ENCODE assay signal across 21 cellular contexts in genomic region chr7:131232768-131233167, GRCh38.
A peak's percentile ranks its signal among the peaks of the same experiment; 100 is the strongest.
DNase-seq lines count a peak whose midpoint lies in the region; ATAC-seq, FAIRE-seq and TF ChIP-seq lines count a peak whose summit lies in the region.
"Had no signal": no experiment of that assay in that cellular context is flagged by ENCODE, and none has a peak within 500 bp of the region (broad histone marks: within the 10 kb centered on the region; RNA-seq: fewer than 3 reads in every experiment).

No MANE protein-coding gene starts in this region.

- CTCF ChIA-PET in K562 (lab: Yijun Ruan, JAX; ENCODE audit: low intra/inter-chr PET ratio) = no interaction called here

- no peak for ATAC-seq in CD4-positive, CD25-positive, alpha-beta regulatory T cell (ENCODE audit: low read depth in 2 of 2)
- ATAC-seq in K562 (no peak), GM21367 (IDR thresholded peaks at IDR 0.05; ENCODE audit: unreplicated experiment) (no peak), HG02885 (IDR thresholded peaks at IDR 0.05; ENCODE audit: poor library complexity, unreplicated experiment) (no peak)
- ATAC-seq: GM23338 had no signal

- no peak for TF ChIP-seq RAD21 in K562 (CRISPR knock-in tag; conservative IDR thresholded peaks at IDR 0.05 in 1 of 2, IDR thresholded peaks at IDR 0.05 in 1 of 2)

- in situ Hi-C loops in K562 (cut with MboI) = no loop called here

- H3K4me1 Mint-ChIP-seq in CD4-positive, CD25-positive, alpha-beta regulatory T cell = peaks cover 17 to 35% (median 23%) of the 10 kb centered on the region in 4 donors

- DNase-seq in CD4-positive, CD25-positive, alpha-beta regulatory T cell = no peak
- DNase-seq in K562 (ENCODE audit: extremely low read depth in 1 of 4, low spot score in 3 of 4) (no peak), hepatic stellate cell (ENCODE audit: low spot score) (no peak)
- DNase-seq: activated B cell treated with CpG ODN at 0.5 μM for 24 hours; activated gamma-delta T cell; central memory CD4-positive, alpha-beta T cell; mammary epithelial cell; NCI-H1417 treated with DMSO at 0.1 percent for 48 hours; NCI-H510A treated with DMSO at 0.1 percent for 48 hours; NK-92 treated with Interleukin-12 subunit alpha and Interleukin-12 subunit beta, amount 100 ng/mL, for 24 hours; small intestine; stomach; T1000 had no signal

- H3K9me1 ChIP-seq in K562 (ENCODE audit: control insufficient read depth, insufficient read depth, low read length) = no peaks in the 10 kb centered on the region

- BruUV-seq in K562 (replicated peaks; lab: Mats Ljungman, UMichigan) = no TSS peak

- TF ChIP-seq POLR2A in K562 (conservative IDR thresholded peaks at IDR 0.05) = no peak

- POLR2A ChIA-PET in K562 (lab: Yijun Ruan, JAX) = interaction anchor here (1.0 kb wide), 1 partner anchor 9 kb away, joined by 6 read pairs; no protein-coding TSS in a partner anchor

- H4K20me1 ChIP-seq in BLaER1 (no peaks in the 10 kb centered on the region), SU-DHL-6 (ENCODE audit: low read depth, low read length) (no peaks in the 10 kb centered on the region), K562 (replicated peaks; ENCODE audit: control insufficient read depth, insufficient read depth, low read length) (no peaks in the 10 kb centered on the region)

- H3K4me3 Mint-ChIP-seq in CD4-positive, CD25-positive, alpha-beta regulatory T cell = no peak overlapping the region
- H3K4me3 Mint-ChIP-seq: GM23338 had no signal

- H3K9me2 ChIP-seq in SU-DHL-6 (replicated peaks; ENCODE audit: insufficient read depth, low read length) = no peaks in the 10 kb centered on the region

- peak overlapping the region in 1 of 3 donors; percentile 33 for H3K27ac Mint-ChIP-seq in CD4-positive, CD25-positive, alpha-beta regulatory T cell

- H3K4me3 ChIP-seq in BLaER1 (no peak overlapping the region), SU-DHL-6 (ENCODE audit: insufficient read depth, low read length, poor library complexity, severe bottlenecking) (no peak overlapping the region), K562 (no peak overlapping the region)
- no peak overlapping the region for H3K4me3 ChIP-seq in CD4-positive, CD25-positive, alpha-beta regulatory T cell (ENCODE audit: low read depth, low read length)
- H3K4me3 ChIP-seq: ascending aorta, GM23338, stomach, tibial nerve had no signal

- peak overlapping the region; percentile 88 for H3K27ac ChIP-seq in BLaER1
- peak overlapping the region; percentile 71 for H3K27ac ChIP-seq in CD4-positive, CD25-positive, alpha-beta regulatory T cell (ENCODE audit: insufficient read depth, low read length, poor library complexity, severe bottlenecking)
- H3K27ac ChIP-seq in SU-DHL-6 (ENCODE audit: low read depth, low read length) = peak overlapping the region; percentile 76; the same call in 1 of the 2 replicates
- no peak overlapping the region for H3K27ac ChIP-seq in K562 (ENCODE audit: extremely low read depth, low read depth, low read length)
- H3K27ac ChIP-seq: ascending aorta had no signal

- H3K79me2 ChIP-seq in SU-DHL-6 (ENCODE audit: insufficient read depth, low read length) = no peaks in the 10 kb centered on the region
- H3K79me2 ChIP-seq in K562 (ENCODE audit: control insufficient read depth, insufficient read depth, low read length) = no peaks in the 10 kb centered on the region

- peaks cover 66% of the 10 kb centered on the region for H3K4me1 ChIP-seq in BLaER1
- peaks cover 14% of the 10 kb centered on the region for H3K4me1 ChIP-seq in CD4-positive, CD25-positive, alpha-beta regulatory T cell (ENCODE audit: control insufficient read depth, insufficient read depth, low read length, poor library complexity, severe bottlenecking)
- peaks cover 0 to 17% of the 10 kb centered on the region in 2 experiments; a peak in 3 of 5 replicates for H3K4me1 ChIP-seq in K562 (replicated peaks in 1 of 2; ENCODE audit: control insufficient read depth in 2 of 2, insufficient read depth in 2 of 2, low read length in 2 of 2)
- H3K4me1 ChIP-seq: ascending aorta had no signal

- H3K9me3 ChIP-seq in BLaER1 (no peaks in the 10 kb centered on the region), SU-DHL-6 (ENCODE audit: insufficient read depth, low read length) (no peaks in the 10 kb centered on the region), K562 (replicated peaks; ENCODE audit: control insufficient read depth, insufficient read depth, low read depth, low read length) (no peaks in the 10 kb centered on the region)
- no peaks in the 10 kb centered on the region for H3K9me3 ChIP-seq in CD4-positive, CD25-positive, alpha-beta regulatory T cell (ENCODE audit: control insufficient read depth in 2 of 2, low read length in 2 of 2)
- H3K9me3 ChIP-seq: ascending aorta, stomach, tibial nerve had no signal

- no peaks in the 10 kb centered on the region for H3K27me3 Mint-ChIP-seq in CD4-positive, CD25-positive, alpha-beta regulatory T cell
- H3K27me3 Mint-ChIP-seq: activated B cell treated with CpG ODN at 0.5 μM for 24 hours had no signal

- H3K4me2 ChIP-seq in BLaER1 = peak overlapping the region; percentile 40
- H3K4me2 ChIP-seq in SU-DHL-6 (ENCODE audit: low read depth, low read length, poor library complexity, severe bottlenecking) = peak overlapping the region; percentile 85
- no peak overlapping the region for H3K4me2 ChIP-seq in K562 (ENCODE audit: insufficient read depth, low read length)
- H3K4me2 ChIP-seq: GM23338 had no signal

- TF ChIP-seq CTCF in SU-DHL-6 (IDR thresholded peaks at IDR 0.05; ENCODE audit: insufficient read depth, low read length, poor library complexity, severe bottlenecking) (no peak), K562 (IDR thresholded peaks at IDR 0.05 in 2 of 3, conservative IDR thresholded peaks at IDR 0.05 in 1 of 3; ENCODE audit: insufficient read depth in 2 of 3, low read depth in 1 of 3, low read length in 3 of 3) (no peak)

- 34% methylated on average over 9 of the region's 9 CpGs for WGBS in K562 (ENCODE audit: insufficient coverage, low coverage, missing lambda C conversion rate)

- H3K36me3 Mint-ChIP-seq in CD4-positive, CD25-positive, alpha-beta regulatory T cell = no peaks in the 10 kb centered on the region

- H3K36me3 ChIP-seq in BLaER1 (no peaks in the 10 kb centered on the region), SU-DHL-6 (ENCODE audit: low read length) (no peaks in the 10 kb centered on the region), K562 (ENCODE audit: control insufficient read depth, insufficient read depth, low read length) (no peaks in the 10 kb centered on the region)
- no peaks in the 10 kb centered on the region for H3K36me3 ChIP-seq in CD4-positive, CD25-positive, alpha-beta regulatory T cell (ENCODE audit: control insufficient read depth, insufficient read depth, low read length)
- H3K36me3 ChIP-seq: ascending aorta, stomach, tibial nerve had no signal

- H3K9ac ChIP-seq in BLaER1 (no peak overlapping the region), SU-DHL-6 (ENCODE audit: low read length) (no peak overlapping the region), K562 (ENCODE audit: insufficient read depth in 1 of 2, low read depth in 2 of 2, low read length in 2 of 2) (no peak overlapping the region)

- FAIRE-seq in K562 (lab: Jason Lieb, UNC) = no peak
- FAIRE-seq: endothelial cell of umbilical vein, small intestine had no signal

- intact Hi-C loops in K562 (cut with micrococcal nuclease) = no loop called here

- peaks cover 15% of the 10 kb centered on the region; the same call in 1 of the 2 replicates for H3F3A ChIP-seq in SU-DHL-6 (ENCODE audit: insufficient read depth)

- TF ChIP-seq EP300 in K562 (IDR thresholded peaks at IDR 0.05; ENCODE audit: low read length) = no peak

- peak overlapping the region; percentile 31 for H2AFZ ChIP-seq in SU-DHL-6 (ENCODE audit: low read depth, low read length, severe bottlenecking)
- no peak overlapping the region for H2AFZ ChIP-seq in K562 (ENCODE audit: low read depth, low read length)
- H2AFZ ChIP-seq: GM23338 had no signal

- H3K27me3 ChIP-seq in BLaER1 (no peaks in the 10 kb centered on the region), SU-DHL-6 (ENCODE audit: low read length) (no peaks in the 10 kb centered on the region), K562 (ENCODE audit: control insufficient read depth in 2 of 2, insufficient read depth in 2 of 2, low read length in 2 of 2) (peaks cover 10 to 13% of the 10 kb centered on the region in 2 experiments; a peak in 3 of 5 replicates)
- peaks cover 2% of the 10 kb centered on the region for H3K27me3 ChIP-seq in CD4-positive, CD25-positive, alpha-beta regulatory T cell (ENCODE audit: control insufficient read depth, insufficient read depth, low read length)
- H3K27me3 ChIP-seq: ascending aorta, stomach, tibial nerve had no signal

- H3K9me3 Mint-ChIP-seq in CD4-positive, CD25-positive, alpha-beta regulatory T cell = no peaks in the 10 kb centered on the region
- H3K9me3 Mint-ChIP-seq: activated B cell treated with CpG ODN at 0.5 μM for 24 hours, GM23338 had no signal

TF ChIP-seq in K562, 482 proteins besides CTCF, POLR2A, EP300 and RAD21 (continues in another document):
- TF ChIP-seq C11orf30 (IDR thresholded peaks at IDR 0.05; ENCODE audit: low read depth) (peak; percentile 53), L3MBTL2 (IDR thresholded peaks at IDR 0.05) (no peak), MTF1 (CRISPR knock-in tag; IDR thresholded peaks at IDR 0.05; ENCODE audit: borderline replicate concordance) (no peak), NRF1 (conservative IDR thresholded peaks at IDR 0.05 in 1 of 2, IDR thresholded peaks at IDR 0.05 in 1 of 2) (no peak), CBX8 (IDR thresholded peaks at IDR 0.05; ENCODE audit: borderline replicate concordance, extremely low read depth, low read depth, low read length, poor library complexity, severe bottlenecking) (peak; percentile 43), RBM34 (IDR thresholded peaks at IDR 0.05; ENCODE audit: borderline replicate concordance, insufficient read depth, low read length) (no peak), NBN (IDR thresholded peaks at IDR 0.05; ENCODE audit: low read depth) (no peak), MLLT1 (IDR thresholded peaks at IDR 0.05) (no peak), ZNF668 (CRISPR knock-in tag; IDR thresholded peaks at IDR 0.05) (no peak), NR2C1 (IDR thresholded peaks at IDR 0.05) (no peak), NR2C1 (tag; IDR thresholded peaks at IDR 0.05) (no peak), MIER1 (IDR thresholded peaks at IDR 0.05; ENCODE audit: low read depth) (no peak), GTF2F1 (IDR thresholded peaks at IDR 0.05; ENCODE audit: low read depth, low read length) (no peak), JUNB (CRISPR knock-in tag; conservative IDR thresholded peaks at IDR 0.05) (no peak)
